8 cellular contexts compared by ENCODE assay signal in genomic region chr21:39349211-39350093, GRCh38. TPM values are rescaled to one million over a fixed set of nuclear protein-coding genes. Genes with fewer than 3 reads are reported as not detected.
DNase-seq lines count a peak whose midpoint lies in the region; ATAC-seq and TF ChIP-seq lines count a peak whose summit lies in the region.

No MANE protein-coding gene starts in this region.

- peak; percentile 93 to 94 for ATAC-seq in natural killer cell treated with Interleukin-12 subunit alpha and Interleukin-12 subunit beta and Interleukin-15 and Interleukin-18, amount 100 ng/mL, for 72 hours

- H3K36me3 Mint-ChIP-seq in activated T-helper 2 cell treated with anti-CD3 and anti-CD28 coated beads, Interferon-gamma antibody, Interleukin-2, Interleukin-4, amounts not matched to agents 10 μg/mL and 5 μg/mL and 100 μg/mL, durations not matched to agents 14 hours and 24 hours and 36 hours (ENCODE audit: low read depth): peaks cover 35% of the 10 kb centered on the region
- peaks cover 25% of the 10 kb centered on the region for H3K36me3 Mint-ChIP-seq in natural killer cell treated with Interleukin-12 subunit alpha and Interleukin-12 subunit beta and Interleukin-15 and Interleukin-18, amount 100 ng/mL, for 72 hours

- H3K9me3 Mint-ChIP-seq in activated T-helper 2 cell treated with anti-CD3 and anti-CD28 coated beads, Interferon-gamma antibody, Interleukin-2, Interleukin-4, amounts not matched to agents 10 μg/mL and 5 μg/mL and 100 μg/mL, durations not matched to agents 14 hours and 24 hours and 36 hours: no peaks in the 10 kb centered on the region
- H3K9me3 Mint-ChIP-seq in natural killer cell treated with Interleukin-12 subunit alpha and Interleukin-12 subunit beta and Interleukin-15 and Interleukin-18, amount 100 ng/mL, for 72 hours: no peaks in the 10 kb centered on the region

- DNase-seq in EH (ENCODE audit: low read depth) (peak; percentile 91), H4 (ENCODE audit: low spot score) (peak; percentile 98), LNCaP clone FGC (ENCODE audit: low read depth) (peak; percentile 89), RPMI8226 (peak; percentile 99), fibroblast of pulmonary artery (ENCODE audit: low read depth) (peak; percentile 95)
- DNase-seq in activated T-helper 2 cell treated with anti-CD3 and anti-CD28 coated beads, Interferon-gamma antibody, Interleukin-2, Interleukin-4, amounts not matched to agents 10 μg/mL and 5 μg/mL and 100 μg/mL, durations not matched to agents 14 hours and 24 hours and 36 hours (ENCODE audit: low spot score): peak; percentile 97
- DNase-seq in natural killer cell treated with Interleukin-12 subunit alpha and Interleukin-12 subunit beta and Interleukin-15 and Interleukin-18, amount 100 ng/mL, for 72 hours (ENCODE audit: low spot score): peak; percentile 97
- peak; percentile 97 for DNase-seq in stimulated activated naive CD4-positive, alpha-beta T cell treated with Interleukin-2 at 50 U/mL for 16 hours (lab: John Stamatoyannopoulos, UW)

- H3K4me3 Mint-ChIP-seq in activated T-helper 2 cell treated with anti-CD3 and anti-CD28 coated beads, Interferon-gamma antibody, Interleukin-2, Interleukin-4, amounts not matched to agents 10 μg/mL and 5 μg/mL and 100 μg/mL, durations not matched to agents 14 hours and 24 hours and 36 hours (ENCODE audit: low read depth): peak overlapping the region; percentile 99
- H3K4me3 Mint-ChIP-seq in natural killer cell treated with Interleukin-12 subunit alpha and Interleukin-12 subunit beta and Interleukin-15 and Interleukin-18, amount 100 ng/mL, for 72 hours: peak overlapping the region; percentile 93

- peaks cover 32% of the 10 kb centered on the region for H3K4me1 Mint-ChIP-seq in activated T-helper 2 cell treated with anti-CD3 and anti-CD28 coated beads, Interferon-gamma antibody, Interleukin-2, Interleukin-4, amounts not matched to agents 10 μg/mL and 5 μg/mL and 100 μg/mL, durations not matched to agents 14 hours and 24 hours and 36 hours (ENCODE audit: low read depth)
- H3K4me1 Mint-ChIP-seq in natural killer cell treated with Interleukin-12 subunit alpha and Interleukin-12 subunit beta and Interleukin-15 and Interleukin-18, amount 100 ng/mL, for 72 hours (ENCODE audit: low read depth in 2 of 2): peaks cover 26 to 30% of the 10 kb centered on the region in 2 donors

- TF ChIP-seq CTCF in LNCaP clone FGC (IDR thresholded peaks at IDR 0.05; ENCODE audit: control insufficient read depth, extremely low read depth, insufficient read depth): no peak
- no peak for TF ChIP-seq CTCF in fibroblast of pulmonary artery (IDR thresholded peaks at IDR 0.05; ENCODE audit: low read length, missing control alignments)

- intact Hi-C loops in activated T-helper 2 cell treated with anti-CD3 and anti-CD28 coated beads, Interferon-gamma antibody, Interleukin-2, Interleukin-4, amounts not matched to agents 10 μg/mL and 5 μg/mL and 100 μg/mL, durations not matched to agents 14 hours and 24 hours and 36 hours (cut with micrococcal nuclease): loop anchor here (1.0 to 2.0 kb wide), 5 partner anchors 31 to 167 kb away; partner anchors contain the start of genes LCA5L and PSMG1

- H3K4me3 ChIP-seq in LNCaP clone FGC (ENCODE audit: low read depth, low read length): peak overlapping the region; percentile 77
- H3K4me3 ChIP-seq in fibroblast of pulmonary artery (replicated peaks; ENCODE audit: low read depth, low read length): peak overlapping the region; percentile 62

- H3K27ac Mint-ChIP-seq in activated T-helper 2 cell treated with anti-CD3 and anti-CD28 coated beads, Interferon-gamma antibody, Interleukin-2, Interleukin-4, amounts not matched to agents 10 μg/mL and 5 μg/mL and 100 μg/mL, durations not matched to agents 14 hours and 24 hours and 36 hours: peak overlapping the region; percentile 100
- peak overlapping the region; percentile 92 to 94 for H3K27ac Mint-ChIP-seq in natural killer cell treated with Interleukin-12 subunit alpha and Interleukin-12 subunit beta and Interleukin-15 and Interleukin-18, amount 100 ng/mL, for 72 hours

- H3K27me3 Mint-ChIP-seq in activated T-helper 2 cell treated with anti-CD3 and anti-CD28 coated beads, Interferon-gamma antibody, Interleukin-2, Interleukin-4, amounts not matched to agents 10 μg/mL and 5 μg/mL and 100 μg/mL, durations not matched to agents 14 hours and 24 hours and 36 hours (ENCODE audit: low read depth): peaks cover 4% of the 10 kb centered on the region
- peaks cover 7 to 9% of the 10 kb centered on the region in 2 donors for H3K27me3 Mint-ChIP-seq in natural killer cell treated with Interleukin-12 subunit alpha and Interleukin-12 subunit beta and Interleukin-15 and Interleukin-18, amount 100 ng/mL, for 72 hours

RNA-seq across cellular contexts. Expression of gene HMGN1, which starts 0.6 kb away (rescaled TPM):
- total RNA-seq in H4 (2014; rRNA removed; shearing (Covaris generic)): 543 and 644 TPM in 2 replicates
- total RNA-seq in activated T-helper 2 cell treated with anti-CD3 and anti-CD28 coated beads, Interferon-gamma antibody, Interleukin-2, Interleukin-4, amounts not matched to agents 10 μg/mL and 5 μg/mL and 100 μg/mL, durations not matched to agents 14 hours and 24 hours and 36 hours: 398 TPM in 2 replicates
- total RNA-seq in natural killer cell treated with Interleukin-12 subunit alpha and Interleukin-12 subunit beta and Interleukin-15 and Interleukin-18, amount 100 ng/mL, for 72 hours: 100 to 1,000 TPM; 229 to 323 TPM

RNA-seq across cellular contexts. Expression of gene BRWD1, which starts 36.0 kb away (rescaled TPM):
- 28.7 and 31.2 TPM in 2 replicates for total RNA-seq in H4 (2014; rRNA removed; shearing (Covaris generic))
- 34.8 and 36.0 TPM in 2 replicates for total RNA-seq in activated T-helper 2 cell treated with anti-CD3 and anti-CD28 coated beads, Interferon-gamma antibody, Interleukin-2, Interleukin-4, amounts not matched to agents 10 μg/mL and 5 μg/mL and 100 μg/mL, durations not matched to agents 14 hours and 24 hours and 36 hours
- 10 to 100 TPM; 31.8 to 46.8 TPM for total RNA-seq in natural killer cell treated with Interleukin-12 subunit alpha and Interleukin-12 subunit beta and Interleukin-15 and Interleukin-18, amount 100 ng/mL, for 72 hours

Comparison
In these comparisons a context has a peak if more than half of its experiments do, and no peak if none do; other contexts are left out.
1. Peak in every context shown above with its lines: DNase-seq, ATAC-seq and H3K4me3 ChIP-seq.